In genomic region chr11:45817191-45817590, GRCh38 we compare ENCODE assay signal across 15 cellular contexts. TPM values are rescaled to one million over a fixed set of nuclear protein-coding genes. Genes with fewer than 3 reads are reported as not detected.
DNase-seq lines count a peak whose midpoint lies in the region; ATAC-seq, FAIRE-seq and TF ChIP-seq lines count a peak whose summit lies in the region.
"Had no signal": no experiment of that assay in that cellular context is flagged by ENCODE, and none has a peak within 500 bp of the region (broad histone marks: within the 10 kb centered on the region; RNA-seq: fewer than 3 reads in every experiment).

No MANE protein-coding gene starts in this region.

- H3K36me3 ChIP-seq in GM12878 (ENCODE audit: control insufficient read depth in 2 of 2, insufficient read depth in 2 of 2, low read length in 1 of 2) = no peaks in the 10 kb centered on the region; a peak in 1 of 4 replicates

- no TSS peak for BruUV-seq in GM12878 (replicated peaks; lab: Mats Ljungman, UMichigan)

- TF ChIP-seq RAD21 in GM12878 (IDR thresholded peaks at IDR 0.05; ENCODE audit: insufficient read depth, low read depth, low read length) = no peak

- no peak for TF ChIP-seq EP300 in GM12878 (IDR thresholded peaks at IDR 0.05; ENCODE audit: borderline replicate concordance in 1 of 2, control insufficient read depth in 1 of 2, low read depth in 2 of 2, low read length in 2 of 2)

- peak overlapping the region; percentile 41 for H2AFZ ChIP-seq in GM12878 (ENCODE audit: control insufficient read depth, low read depth, low read length)

- peak; percentile 87 for ATAC-seq in GM21515 (IDR thresholded peaks at IDR 0.05; ENCODE audit: unreplicated experiment)
- peak; percentile 59 for ATAC-seq in HG03196 (IDR thresholded peaks at IDR 0.05; ENCODE audit: unreplicated experiment)
- ATAC-seq in GM12878 = peak; percentile 93
- no peak for ATAC-seq in right cardiac atrium

- H3K4me1 ChIP-seq in GM12878 (ENCODE audit: control insufficient read depth, insufficient read depth, low read length) = peaks cover 10% of the 10 kb centered on the region
- no peaks in the 10 kb centered on the region for H3K4me1 ChIP-seq in right cardiac atrium (ENCODE audit: control insufficient read depth, insufficient read depth, low read length)
- H3K4me1 ChIP-seq: left ventricle myocardium inferior had no signal

- in situ Hi-C loops in GM12878 (cut with MboI) = no loop called here

- no peak for TF ChIP-seq CTCF in GM12878 (IDR thresholded peaks at IDR 0.05 in 2 of 3, conservative IDR thresholded peaks at IDR 0.05 in 1 of 3; ENCODE audit: control insufficient read depth in 2 of 3, extremely low read depth in 1 of 3, insufficient read depth in 1 of 3, low read depth in 3 of 3, low read length in 3 of 3)

- peak overlapping the region; percentile 53 for H3K27ac ChIP-seq in GM12878 (ENCODE audit: control insufficient read depth, insufficient read depth)
- no peak overlapping the region for H3K27ac ChIP-seq in right cardiac atrium (ENCODE audit: low read length)
- H3K27ac ChIP-seq: left ventricle myocardium inferior, neutrophil had no signal

- H3K9me3 Mint-ChIP-seq in activated CD4-positive, alpha-beta memory T cell treated with anti-CD3 and anti-CD28 coated beads, Interleukin-2, amount 10 ng/mL, durations not matched to agents 7 days and 5 days = no peaks in the 10 kb centered on the region

- peaks cover 2% of the 10 kb centered on the region for H3K4me1 Mint-ChIP-seq in activated CD4-positive, alpha-beta memory T cell treated with anti-CD3 and anti-CD28 coated beads, Interleukin-2, amount 10 ng/mL, durations not matched to agents 7 days and 5 days

- no peaks in the 10 kb centered on the region for H3K79me2 ChIP-seq in GM12878 (ENCODE audit: control insufficient read depth, insufficient read depth, low read length)

- FAIRE-seq in GM18507 (lab: Jason Lieb, UNC) (peak; percentile 70), GM12878 (lab: Jason Lieb, UNC) (peak; percentile 93)
- FAIRE-seq: G401.6 had no signal

- H3K4me3 ChIP-seq in GM12878 (no peak overlapping the region), right cardiac atrium (ENCODE audit: low read length) (no peak overlapping the region)
- H3K4me3 ChIP-seq: left ventricle myocardium inferior had no signal

- H3K27ac Mint-ChIP-seq in activated CD4-positive, alpha-beta memory T cell treated with anti-CD3 and anti-CD28 coated beads, Interleukin-2, amount 10 ng/mL, durations not matched to agents 7 days and 5 days = no peak overlapping the region

- H3K9me3 ChIP-seq in GM12878 (replicated peaks; ENCODE audit: control insufficient read depth, insufficient read depth, low read length) (no peaks in the 10 kb centered on the region), right cardiac atrium (ENCODE audit: control insufficient read depth, low read length) (no peaks in the 10 kb centered on the region)
- H3K9me3 ChIP-seq: left ventricle myocardium inferior, neutrophil had no signal

- RAD21 ChIA-PET in GM12878 (lab: Charles Lee; ENCODE audit: unreplicated experiment) = interaction anchor here (1.0 to 3.5 kb wide), 6 partner anchors 11 to 30 kb away, joined by 3 to 13 read pairs (median 4); partner anchors contain the start of gene CRY2

- peak overlapping the region; percentile 61 for H3K4me2 ChIP-seq in GM12878 (ENCODE audit: control insufficient read depth, insufficient read depth)

- DNase-seq in GM18507 (ENCODE audit: extremely low spot score, insufficient read length, low read depth) (no peak), GM12878 (ENCODE audit: low read depth, low spot score) (peak; percentile 43), NCI-H1436 treated with DMSO at 0.1 percent for 48 hours (lab: John Stamatoyannopoulos, UW) (no peak), right cardiac atrium (no peak)
- no peak for DNase-seq in activated CD4-positive, alpha-beta memory T cell treated with anti-CD3 and anti-CD28 coated beads, Interleukin-2, amount 10 ng/mL, durations not matched to agents 7 days and 5 days
- no peak for DNase-seq in activated CD4-positive, CD25-positive, alpha-beta regulatory T cell treated with anti-CD3 and anti-CD28 coated beads, Interleukin-2, amount 50 U/mL, for 72 hours
- DNase-seq: amniotic stem cell; C1 segment of cervical spinal cord; effector memory CD4-positive, alpha-beta T cell; left ventricle myocardium inferior; NCI-H187 had no signal

- H3K9ac ChIP-seq in GM12878 (ENCODE audit: control insufficient read depth, insufficient read depth, low read length) = no peak overlapping the region

- H4K20me1 ChIP-seq in GM12878 (ENCODE audit: control insufficient read depth, insufficient read depth) = no peaks in the 10 kb centered on the region

- no peaks in the 10 kb centered on the region for H3K27me3 Mint-ChIP-seq in activated CD4-positive, alpha-beta memory T cell treated with anti-CD3 and anti-CD28 coated beads, Interleukin-2, amount 10 ng/mL, durations not matched to agents 7 days and 5 days

- CTCF ChIA-PET in GM12878 (lab: Yijun Ruan, JAX) = interaction anchor here (1.4 to 3.6 kb wide), 5 partner anchors 8 to 46 kb away, joined by 5 to 18 read pairs (median 7); no protein-coding TSS in a partner anchor
- CTCF ChIA-PET in activated CD4-positive, alpha-beta memory T cell treated with anti-CD3 and anti-CD28 coated beads, Interleukin-2, amount 10 ng/mL, durations not matched to agents 7 days and 5 days (lab: Charles Lee) = interaction anchor here (1.3 kb wide), 1 partner anchor 45 kb away, joined by 4 read pairs; no protein-coding TSS in a partner anchor

- intact Hi-C loops in GM12878 (cut with micrococcal nuclease; ENCODE audit: unreplicated experiment) = no loop called here
- intact Hi-C loops in right cardiac atrium (cut with DNase I) = no loop called here

- POLR2A ChIA-PET in GM12878 (lab: Charles Lee) = interaction anchor here (0.8 to 3.0 kb wide), 7 partner anchors 11 to 101 kb away, joined by 3 to 19 read pairs (median 4); partner anchors contain the start of genes CRY2, PEX16 and SLC35C1
- POLR2A ChIA-PET in activated CD4-positive, alpha-beta memory T cell treated with anti-CD3 and anti-CD28 coated beads, Interleukin-2, amount 10 ng/mL, durations not matched to agents 7 days and 5 days (lab: Charles Lee) = interaction anchor here (1.4 to 2.1 kb wide), 4 partner anchors 9 to 22 kb away, joined by 3 to 12 read pairs (median 4); partner anchors contain the start of gene SLC35C1

- no peaks in the 10 kb centered on the region for H3K27me3 ChIP-seq in GM12878 (replicated peaks in 1 of 2; ENCODE audit: control insufficient read depth in 2 of 2, insufficient read depth in 2 of 2, low read length in 1 of 2)
- H3K27me3 ChIP-seq in right cardiac atrium (ENCODE audit: control insufficient read depth, insufficient read depth) = no peaks in the 10 kb centered on the region
- H3K27me3 ChIP-seq: neutrophil had no signal

- SMC1A ChIA-PET in GM12878 (lab: Charles Lee; ENCODE audit: uncharacterized antibody, unreplicated experiment) = interaction anchor here (0.6 to 3.9 kb wide), 5 partner anchors 11 to 446 kb away, joined by 3 to 17 read pairs (median 6); partner anchors contain the start of gene CRY2

- WGBS in GM12878 (ENCODE audit: insufficient coverage, insufficient replicate concordance, low lambda C conversion rate, missing lambda C conversion rate) = 40% methylated on average over 3 of the region's 7 CpGs
- WGBS in right cardiac atrium = 96% methylated on average over 7 of the region's 7 CpGs

- no peak overlapping the region for H3K4me3 Mint-ChIP-seq in activated CD4-positive, alpha-beta memory T cell treated with anti-CD3 and anti-CD28 coated beads, Interleukin-2, amount 10 ng/mL, durations not matched to agents 7 days and 5 days

- TF ChIP-seq POLR2A in GM12878 (IDR thresholded peaks at IDR 0.05; ENCODE audit: low read depth, low read length) = no peak

- H3K36me3 Mint-ChIP-seq in activated CD4-positive, alpha-beta memory T cell treated with anti-CD3 and anti-CD28 coated beads, Interleukin-2, amount 10 ng/mL, durations not matched to agents 7 days and 5 days (ENCODE audit: low read depth) = peaks cover 7% of the 10 kb centered on the region

RNA-seq across cellular contexts. Expression of gene SLC35C1, which starts 12.2 kb away (rescaled TPM):
- total RNA-seq in GM12878 (2013; cell fraction: nucleolus; rRNA removed) = 8.5 and 9.0 TPM in 2 replicates
- 2.6 and 4.2 TPM in 2 replicates for total RNA-seq in GM12878 (2014; rRNA removed)
- total RNA-seq in GM12878 (2014; rRNA removed; fragmentation: Illumina TruSeq; extraction: Trizol) = 1.3 TPM in 2 replicates
- 8.9 and 9.7 TPM in 2 replicates for total RNA-seq in GM12878 (2021)
- polyA plus RNA-seq in GM12878 (2011; ENCODE audit: low read depth) = 2.6 TPM
- polyA plus RNA-seq in GM12878 (2011; rRNA removed) = 0.39 and 0.96 TPM in 2 replicates
- polyA plus RNA-seq in GM12878 (2011; cell fraction: cytosol; rRNA removed) = 2.7 and 4.1 TPM in 2 replicates
- polyA plus RNA-seq in GM12878 (2011; cell fraction: nucleus; rRNA removed) = 4.0 and 4.5 TPM in 2 replicates
- 5.3 and 5.4 TPM in 2 replicates for polyA plus RNA-seq in GM12878 (2012)
- 2.4 and 4.3 TPM in 2 replicates for polyA plus RNA-seq in GM12878 (2014; fragmentation: Illumina TruSeq; extraction: Trizol)
- polyA plus RNA-seq in GM12878 (2014; fragmentation: Nextera tagmentation; extraction: Ambion mirVana) = under 1 TPM; 0.55 to 0.95 TPM
- 5.0 and 6.5 TPM in 2 replicates for polyA plus RNA-seq in GM12878 (2014; rRNA removed)
- 1 to 10 TPM; 6.0 to 6.9 TPM for polyA plus RNA-seq in GM12878 (2016; fragmentation: Nextera tagmentation; extraction: Ambion mirVana)
- 4.3 and 10.5 TPM in 2 replicates for polyA minus RNA-seq in GM12878 (2011; rRNA and poly(A)+ RNA removed)
- 6.2 and 6.5 TPM in 2 replicates for polyA minus RNA-seq in GM12878 (2011; cell fraction: cytosol; rRNA and poly(A)+ RNA removed)
- 3.6 and 6.5 TPM in 2 replicates for polyA minus RNA-seq in GM12878 (2011; cell fraction: nucleus; rRNA and poly(A)+ RNA removed)
- 10 to 100 TPM; 15.0 to 17.5 TPM for total RNA-seq in activated CD4-positive, alpha-beta memory T cell treated with anti-CD3 and anti-CD28 coated beads, Interleukin-2, amount 10 ng/mL, durations not matched to agents 7 days and 5 days
- total RNA-seq in right cardiac atrium = 10 to 100 TPM in 1 of 4 donors, 1 to 10 TPM in 3; 7.6 to 11.4 (median 9.0) TPM
- polyA plus RNA-seq in right cardiac atrium = 7.3 TPM

RNA-seq across cellular contexts. Expression of gene CRY2, which starts 30.1 kb away (rescaled TPM):
- 60.8 and 75.2 TPM in 2 replicates for total RNA-seq in GM12878 (2013; cell fraction: nucleolus; rRNA removed)
- 8.7 and 9.1 TPM in 2 replicates for total RNA-seq in GM12878 (2014; rRNA removed)
- total RNA-seq in GM12878 (2014; rRNA removed; fragmentation: Illumina TruSeq; extraction: Trizol) = 5.6 and 6.6 TPM in 2 replicates
- 13.9 and 14.7 TPM in 2 replicates for total RNA-seq in GM12878 (2021)
- 4.5 TPM for polyA plus RNA-seq in GM12878 (2011; ENCODE audit: low read depth)
- polyA plus RNA-seq in GM12878 (2011; rRNA removed) = 6.6 and 11.4 TPM in 2 replicates
- polyA plus RNA-seq in GM12878 (2011; cell fraction: cytosol; rRNA removed) = 10.7 and 10.8 TPM in 2 replicates
- 38.9 and 40.6 TPM in 2 replicates for polyA plus RNA-seq in GM12878 (2011; cell fraction: nucleus; rRNA removed)
- polyA plus RNA-seq in GM12878 (2012) = 7.6 and 8.4 TPM in 2 replicates
- 6.0 and 7.1 TPM in 2 replicates for polyA plus RNA-seq in GM12878 (2014; fragmentation: Illumina TruSeq; extraction: Trizol)
- polyA plus RNA-seq in GM12878 (2014; fragmentation: Nextera tagmentation; extraction: Ambion mirVana) = 1 to 10 TPM; 1.2 to 1.4 TPM
- 8.5 and 8.8 TPM in 2 replicates for polyA plus RNA-seq in GM12878 (2014; rRNA removed)
- polyA plus RNA-seq in GM12878 (2016; fragmentation: Nextera tagmentation; extraction: Ambion mirVana) = 1 to 10 TPM; 7.6 to 8.7 TPM
- 23.0 and 25.4 TPM in 2 replicates for polyA minus RNA-seq in GM12878 (2011; rRNA and poly(A)+ RNA removed)
- 5.7 and 6.7 TPM in 2 replicates for polyA minus RNA-seq in GM12878 (2011; cell fraction: cytosol; rRNA and poly(A)+ RNA removed)
- 15.0 and 22.9 TPM in 2 replicates for polyA minus RNA-seq in GM12878 (2011; cell fraction: nucleus; rRNA and poly(A)+ RNA removed)
- 10 to 100 TPM; 18.4 to 22.7 TPM for total RNA-seq in activated CD4-positive, alpha-beta memory T cell treated with anti-CD3 and anti-CD28 coated beads, Interleukin-2, amount 10 ng/mL, durations not matched to agents 7 days and 5 days
- 10 to 100 TPM; 67.7 to 82.1 (median 74.4) TPM for total RNA-seq in right cardiac atrium
- 34.3 TPM for polyA plus RNA-seq in right cardiac atrium

Comparison
In these comparisons a context has a peak if more than half of its experiments do, and no peak if none do; other contexts are left out.
1. ATAC-seq: peak in GM21515 (single experiment), HG03196 (single experiment) and GM12878 (single experiment); none in right cardiac atrium (0 of 2).